ENCODE assay signal across 17 cellular contexts in genomic region chr18:56721491-56721890, GRCh38.
DNase-seq lines count a peak whose midpoint lies in the region; ATAC-seq, FAIRE-seq and TF ChIP-seq lines count a peak whose summit lies in the region.
"Had no signal": no experiment of that assay in that cellular context is flagged by ENCODE, and none has a peak within 500 bp of the region (broad histone marks: within the 10 kb centered on the region; RNA-seq: fewer than 3 reads in every experiment).

No MANE protein-coding gene starts in this region.

- no peaks in the 10 kb centered on the region for H3K27me3 ChIP-seq in astrocyte (ENCODE audit: insufficient read depth, low read length)
- no peaks in the 10 kb centered on the region for H3K27me3 ChIP-seq in osteoblast (ENCODE audit: insufficient read depth, low read length)
- no peaks in the 10 kb centered on the region for H3K27me3 ChIP-seq in GM23248 (replicated peaks; ENCODE audit: insufficient read depth)
- H3K27me3 ChIP-seq: BLaER1 had no signal

- H3K79me2 ChIP-seq in astrocyte (ENCODE audit: insufficient read depth, low read length), result no peaks in the 10 kb centered on the region
- no peaks in the 10 kb centered on the region for H3K79me2 ChIP-seq in osteoblast (ENCODE audit: insufficient read depth, low read length)
- no peaks in the 10 kb centered on the region for H3K79me2 ChIP-seq in GM23248 (ENCODE audit: insufficient read depth)

- H2AFZ ChIP-seq in astrocyte (ENCODE audit: low read depth, low read length) (no peak overlapping the region), osteoblast (ENCODE audit: low read length) (no peak overlapping the region), GM23248 (no peak overlapping the region)

- no peak overlapping the region for H3K4me3 Mint-ChIP-seq in astrocyte (ENCODE audit: unreplicated experiment)
- H3K4me3 Mint-ChIP-seq: CD14-positive monocyte; CD8-positive, alpha-beta T cell had no signal

- H3K4me3 ChIP-seq in astrocyte (ENCODE audit: insufficient read depth, low read depth, low read length), result no peak overlapping the region
- H3K4me3 ChIP-seq in osteoblast (ENCODE audit: insufficient read depth, low read length), result no peak overlapping the region
- no peak overlapping the region for H3K4me3 ChIP-seq in GM23248
- H3K4me3 ChIP-seq: BLaER1, HAP-1 had no signal

- no peaks in the 10 kb centered on the region for H3K27me3 Mint-ChIP-seq in astrocyte (ENCODE audit: low read depth, unreplicated experiment)

- no peak overlapping the region for H3K9ac ChIP-seq in astrocyte (ENCODE audit: low read length)
- H3K9ac ChIP-seq in GM23248, result no peak overlapping the region
- H3K9ac ChIP-seq: BLaER1 had no signal

- no peaks in the 10 kb centered on the region for H3K4me1 ChIP-seq in astrocyte (ENCODE audit: insufficient read depth, low read length)
- peaks cover 6% of the 10 kb centered on the region for H3K4me1 ChIP-seq in osteoblast (ENCODE audit: insufficient read depth, low read length)
- H3K4me1 ChIP-seq in GM23248 (ENCODE audit: insufficient read depth), result no peaks in the 10 kb centered on the region
- H3K4me1 ChIP-seq: HAP-1 had no signal

- FAIRE-seq in astrocyte (lab: Jason Lieb, UNC), result no peak
- FAIRE-seq: GM19239 had no signal

- H4K20me1 ChIP-seq in astrocyte (ENCODE audit: insufficient read depth, low read length), result no peaks in the 10 kb centered on the region
- H4K20me1 ChIP-seq in osteoblast (ENCODE audit: insufficient read depth, low read length), result no peaks in the 10 kb centered on the region
- H4K20me1 ChIP-seq in GM23248 (ENCODE audit: insufficient read depth), result no peaks in the 10 kb centered on the region
- H4K20me1 ChIP-seq: BLaER1 had no signal

- H3K36me3 Mint-ChIP-seq in astrocyte (ENCODE audit: low read depth, unreplicated experiment), result peaks cover 6% of the 10 kb centered on the region

- no peak for ATAC-seq in HG02885 (IDR thresholded peaks at IDR 0.05; ENCODE audit: poor library complexity, unreplicated experiment)
- ATAC-seq: CD8-positive, alpha-beta T cell had no signal

- in situ Hi-C loops in GM23248 (cut with MboI), result no loop called here

- H3K9me3 Mint-ChIP-seq in astrocyte (ENCODE audit: unreplicated experiment), result peaks cover 2% of the 10 kb centered on the region
- H3K9me3 Mint-ChIP-seq: CD8-positive, alpha-beta T cell had no signal

- no peaks in the 10 kb centered on the region for H3K36me3 ChIP-seq in astrocyte (ENCODE audit: insufficient read depth, low read length)
- H3K36me3 ChIP-seq in osteoblast (ENCODE audit: insufficient read depth, low read length), result no peaks in the 10 kb centered on the region
- no peaks in the 10 kb centered on the region; the same call in 1 of the 2 replicates for H3K36me3 ChIP-seq in GM23248 (ENCODE audit: low read depth)
- H3K36me3 ChIP-seq: BLaER1, HAP-1 had no signal

- TF ChIP-seq CTCF in astrocyte (IDR thresholded peaks at IDR 0.05; ENCODE audit: insufficient read depth, low read depth, low read length) (no peak), osteoblast (IDR thresholded peaks at IDR 0.05; ENCODE audit: extremely low read depth, low read depth, low read length) (no peak)

- WGBS in GM23248 (ENCODE audit: low coverage in 1 of 2, low lambda C conversion rate in 2 of 2, missing lambda C conversion rate in 2 of 2), 2 experiments, result 82 to 87% methylated on average over 3 of the region's 3 CpGs

- H3K9me2 ChIP-seq in GM23248 (ENCODE audit: insufficient read depth), result no peaks in the 10 kb centered on the region

- no peaks in the 10 kb centered on the region for H3K9me3 ChIP-seq in astrocyte (ENCODE audit: insufficient read depth, low read depth, low read length)
- no peaks in the 10 kb centered on the region for H3K9me3 ChIP-seq in osteoblast (ENCODE audit: low read depth, low read length)
- H3K9me3 ChIP-seq in GM23248 (ENCODE audit: low read depth), result no peaks in the 10 kb centered on the region
- H3K9me3 ChIP-seq: HAP-1 had no signal

- H3K27ac Mint-ChIP-seq in astrocyte (ENCODE audit: unreplicated experiment), result no peak overlapping the region
- H3K27ac Mint-ChIP-seq: CD14-positive monocyte; CD8-positive, alpha-beta T cell had no signal

- no peak overlapping the region for H3K4me2 ChIP-seq in astrocyte (ENCODE audit: low read length)
- no peak overlapping the region for H3K4me2 ChIP-seq in osteoblast (ENCODE audit: insufficient read depth, low read length)
- no peak overlapping the region for H3K4me2 ChIP-seq in GM23248 (ENCODE audit: unreplicated experiment)
- H3K4me2 ChIP-seq: BLaER1 had no signal

- no peaks in the 10 kb centered on the region for H3F3A ChIP-seq in GM23248 (ENCODE audit: insufficient read depth)

- H3K27ac ChIP-seq in astrocyte (ENCODE audit: low read depth, low read length) (no peak overlapping the region), osteoblast (ENCODE audit: low read depth, low read length) (peak overlapping the region; percentile 15), GM23248 (no peak overlapping the region)
- H3K27ac ChIP-seq: BLaER1 had no signal

- DNase-seq in OCI-M1 (lab: John Stamatoyannopoulos, UW) (peak; percentile 47), astrocyte (ENCODE audit: low read depth) (peak; percentile 14), fibroblast of gingiva (ENCODE audit: low read depth) (peak; percentile 3), osteoblast (ENCODE audit: insufficient read length, low spot score, missing footprints) (no peak), GM23248 (no peak)
- DNase-seq in stimulated activated naive CD4-positive, alpha-beta T cell treated with Interleukin-2 at 50 U/mL for 16 hours (lab: John Stamatoyannopoulos, UW), result no peak
- DNase-seq in activated CD4-positive, alpha-beta T cell treated with anti-CD3 and anti-CD28 coated beads, Interleukin-2, amount 50 U/mL, for 1 hour, result no peak
- DNase-seq: 8988T; Calu3; CD8-positive, alpha-beta T cell; DMS79 treated with DMSO at 0.1 percent for 48 hours; GF-D8 had no signal

- H3K4me1 Mint-ChIP-seq in astrocyte (ENCODE audit: low read depth, unreplicated experiment), result peaks cover 4% of the 10 kb centered on the region
- H3K4me1 Mint-ChIP-seq: CD14-positive monocyte had no signal

Comparison
In these comparisons a context has a peak if more than half of its experiments do, and no peak if none do; other contexts are left out.
1. DNase-seq: peak in OCI-M1 (single experiment), astrocyte (single experiment) and fibroblast of gingiva (single experiment); none in osteoblast (single experiment), stimulated activated naive CD4-positive, alpha-beta T cell treated with Interleukin-2 at 50 U/mL for 16 hours (single experiment), activated CD4-positive, alpha-beta T cell treated with anti-CD3 and anti-CD28 coated beads, Interleukin-2, amount 50 U/mL, for 1 hour (single experiment) and GM23248 (single experiment).